28 cellular contexts compared by ENCODE assay signal in genomic region chr20:56867128-56867527, GRCh38.
"Had no signal": no experiment of that assay in that cellular context is flagged by ENCODE, and none has a peak within 500 bp of the region (broad histone marks: within the 10 kb centered on the region; RNA-seq: fewer than 3 reads in every experiment).

No MANE protein-coding gene starts in this region.

- H3K9me3 ChIP-seq: gastrocnemius medialis, mucosa of descending colon, ovary, psoas muscle, suprapubic skin, transverse colon, vagina had no signal

- ATAC-seq: esophagus mucosa; gastrocnemius medialis; left cardiac atrium; left lung; mucosa of descending colon; psoas muscle; right cardiac atrium; stimulated activated naive B cell treated with anti-CD40 and anti-IgM and Interleukin-4, amounts not matched to agents 10 μg/mL and 1 μg/mL and 100 μg/mL, for 72 hours; stimulated activated naive CD8-positive, alpha-beta T cell treated with anti-CD3 and anti-CD28 coated beads, Interleukin-15, amount 100 ng/mL, for 72 hours had no signal

- H3K27me3 ChIP-seq: gastrocnemius medialis, ovary, transverse colon, vagina had no signal

- H3K27ac ChIP-seq: dorsolateral prefrontal cortex, epithelial cell of prostate, gastrocnemius medialis, left lung, ovary, psoas muscle, spleen, suprapubic skin, transverse colon, vagina had no signal

- DNase-seq: dorsolateral prefrontal cortex; effector CD4-positive, alpha-beta T cell; gastrocnemius medialis; head of caudate nucleus; left cardiac atrium; left lung; mesenchymal stem cell; mucosa of descending colon; naive B cell; nephron progenitor cell; occipital lobe; ovary; posterior cingulate gyrus; psoas muscle; right cardiac atrium; spleen; stimulated activated CD4-positive, alpha-beta T cell treated with anti-CD3 and anti-CD28 coated beads, Interleukin-4, amount 100 ng/mL, for 4 hours; stimulated activated naive B cell treated with anti-CD40 and anti-IgM and Interleukin-4, amounts not matched to agents 10 μg/mL and 1 μg/mL and 100 μg/mL, for 72 hours; stimulated activated naive CD8-positive, alpha-beta T cell treated with anti-CD3 and anti-CD28 coated beads, Interleukin-15, amount 100 ng/mL, for 72 hours; transverse colon had no signal

- H3K4me1 Mint-ChIP-seq: mesothelial cell of epicardium; naive B cell; stimulated activated naive B cell treated with anti-CD40 and anti-IgM and Interleukin-4, amounts not matched to agents 10 μg/mL and 1 μg/mL and 100 μg/mL, for 72 hours; stimulated activated naive CD8-positive, alpha-beta T cell treated with anti-CD3 and anti-CD28 coated beads, Interleukin-15, amount 100 ng/mL, for 72 hours had no signal

- H3K36me3 ChIP-seq: gastrocnemius medialis, left lung, ovary, spleen, suprapubic skin, transverse colon, vagina had no signal

- H3K27ac Mint-ChIP-seq: mesothelial cell of epicardium; naive B cell; nephron progenitor cell; stimulated activated naive B cell treated with anti-CD40 and anti-IgM and Interleukin-4, amounts not matched to agents 10 μg/mL and 1 μg/mL and 100 μg/mL, for 72 hours; stimulated activated naive CD8-positive, alpha-beta T cell treated with anti-CD3 and anti-CD28 coated beads, Interleukin-15, amount 100 ng/mL, for 72 hours had no signal

- H3K4me3 ChIP-seq: dorsolateral prefrontal cortex, gastrocnemius medialis, left lung, mucosa of descending colon, ovary, psoas muscle, skin epidermis, spleen, suprapubic skin, transverse colon, vagina had no signal

- H3K9me3 Mint-ChIP-seq: stimulated activated naive CD8-positive, alpha-beta T cell treated with anti-CD3 and anti-CD28 coated beads, Interleukin-15, amount 100 ng/mL, for 72 hours had no signal

- H3K4me1 ChIP-seq: gastrocnemius medialis, left lung, psoas muscle, spleen had no signal

- H3K4me3 Mint-ChIP-seq: mesothelial cell of epicardium; nephron progenitor cell; stimulated activated naive B cell treated with anti-CD40 and anti-IgM and Interleukin-4, amounts not matched to agents 10 μg/mL and 1 μg/mL and 100 μg/mL, for 72 hours; stimulated activated naive CD8-positive, alpha-beta T cell treated with anti-CD3 and anti-CD28 coated beads, Interleukin-15, amount 100 ng/mL, for 72 hours had no signal

- FAIRE-seq: colon, islet of Langerhans had no signal

- H3K36me3 Mint-ChIP-seq: mesothelial cell of epicardium; naive B cell; stimulated activated naive B cell treated with anti-CD40 and anti-IgM and Interleukin-4, amounts not matched to agents 10 μg/mL and 1 μg/mL and 100 μg/mL, for 72 hours had no signal
